In genomic region chr1:162578071-162578705, GRCh38 we compare ENCODE assay signal across 13 cellular contexts. TPM values are rescaled to one million over a fixed set of nuclear protein-coding genes. Genes with fewer than 3 reads are reported as not detected.
DNase-seq lines count a peak whose midpoint lies in the region; FAIRE-seq and TF ChIP-seq lines count a peak whose summit lies in the region.
"Had no signal": no experiment of that assay in that cellular context is flagged by ENCODE, and none has a peak within 500 bp of the region (broad histone marks: within the 10 kb centered on the region; RNA-seq: fewer than 3 reads in every experiment).

No MANE protein-coding gene starts in this region.

- H3K4me2 ChIP-seq in GM23248 (ENCODE audit: unreplicated experiment) = no peak overlapping the region

- H3F3A ChIP-seq in GM23248 (ENCODE audit: insufficient read depth) = peaks cover 83% of the 10 kb centered on the region

- DNase-seq in A673 (ENCODE audit: low spot score) (peak; percentile 23), GM23248 (no peak), SK-N-MC (ENCODE audit: low read depth, low spot score) (no peak), RCC 7860 (ENCODE audit: low spot score) (no peak), AG08395 (ENCODE audit: low spot score) (no peak), NCI-H1048 (lab: John Stamatoyannopoulos, UW) (no peak)
- DNase-seq: CD8-positive, alpha-beta memory T cell; DMS 273 treated with DMSO at 0.1 percent for 48 hours; NCI-H1417 treated with DMSO at 0.1 percent for 48 hours; NCI-H524 had no signal

- POLR2A ChIA-PET in A673 (lab: Charles Lee; ENCODE audit: low non-redundant PET) = no interaction called here

- intact Hi-C loops in A673 (cut with micrococcal nuclease; ENCODE audit: unreplicated experiment) = no loop called here

- CTCF ChIA-PET in A673 (lab: Charles Lee) = no interaction called here

- H3K27ac ChIP-seq in A673 (ENCODE audit: low read depth, low read length, poor library complexity, severe bottlenecking) (peak overlapping the region; percentile 54), GM23248 (peak overlapping the region; percentile 16), SK-N-MC (peak overlapping the region; percentile 55), mesodermal cell (ENCODE audit: low read depth, low read length, severe bottlenecking) (peak overlapping the region; percentile 19)
- H3K27ac ChIP-seq: RWPE1 had no signal

- peaks cover 100% of the 10 kb centered on the region for H3K79me2 ChIP-seq in GM23248 (ENCODE audit: insufficient read depth)

- H3K4me1 ChIP-seq in A673 (ENCODE audit: insufficient read depth, low read length, poor library complexity, severe bottlenecking) = peaks cover 9% of the 10 kb centered on the region
- peaks cover 11% of the 10 kb centered on the region for H3K4me1 ChIP-seq in GM23248 (ENCODE audit: insufficient read depth)
- no peaks in the 10 kb centered on the region for H3K4me1 ChIP-seq in mesodermal cell (ENCODE audit: control insufficient read depth, insufficient read depth, low read length, poor library complexity, severe bottlenecking)

- H4K20me1 ChIP-seq in GM23248 (ENCODE audit: insufficient read depth) = peaks cover 11% of the 10 kb centered on the region; the same call in 1 of the 2 replicates

- WGBS in GM23248 (ENCODE audit: low coverage in 1 of 2, low lambda C conversion rate in 2 of 2, missing lambda C conversion rate in 2 of 2), 2 experiments = 44 to 51% methylated on average over 4 of the region's 4 CpGs
- 80 to 93% methylated on average over 2 of the region's 4 CpGs for WGBS in mesodermal cell (ENCODE audit: insufficient coverage in 2 of 2), 2 experiments

- H3K9ac ChIP-seq in GM23248 = no peak overlapping the region
- no peak overlapping the region for H3K9ac ChIP-seq in SK-N-MC (ENCODE audit: insufficient read length)

- no TSS peak for BruUV-seq in A673 (replicated peaks; lab: Mats Ljungman, UMichigan)

- H3K9me3 ChIP-seq in A673 (ENCODE audit: low read depth, low read length, poor library complexity, severe bottlenecking) (no peaks in the 10 kb centered on the region), GM23248 (ENCODE audit: low read depth) (no peaks in the 10 kb centered on the region), SK-N-MC (ENCODE audit: low read depth, low read length) (no peaks in the 10 kb centered on the region), mesodermal cell (ENCODE audit: control insufficient read depth, low read length) (no peaks in the 10 kb centered on the region)

- H3K4me3 ChIP-seq in A673 (ENCODE audit: low read depth, low read length, poor library complexity, severe bottlenecking) (no peak overlapping the region), GM23248 (no peak overlapping the region), SK-N-MC (peak overlapping the region; percentile 0; the same call in 1 of the 2 replicates), mesodermal cell (ENCODE audit: extremely low read depth, insufficient read depth, low read length, poor library complexity, severe bottlenecking) (no peak overlapping the region)

- TF ChIP-seq CTCF in A673 (conservative IDR thresholded peaks at IDR 0.05; ENCODE audit: low read depth, low read length) = no peak

- no peak overlapping the region for H2AFZ ChIP-seq in GM23248

- no peak for FAIRE-seq in RCC 7860 (lab: Jason Lieb, UNC)
- FAIRE-seq: H1 had no signal

- H3K36me3 ChIP-seq in A673 (ENCODE audit: insufficient read depth, low read length, poor library complexity, severe bottlenecking) (peaks cover 55% of the 10 kb centered on the region), GM23248 (ENCODE audit: low read depth) (peaks cover 79% of the 10 kb centered on the region), SK-N-MC (ENCODE audit: insufficient read depth, low read length) (peaks cover 82% of the 10 kb centered on the region), mesodermal cell (ENCODE audit: control insufficient read depth, insufficient read depth, low read length) (peaks cover 37% of the 10 kb centered on the region)

- in situ Hi-C loops in GM23248 (cut with MboI) = no loop called here

- H3K9me2 ChIP-seq in GM23248 (ENCODE audit: insufficient read depth) = no peaks in the 10 kb centered on the region

- no peaks in the 10 kb centered on the region for H3K27me3 ChIP-seq in A673 (replicated peaks; ENCODE audit: insufficient read depth, low read depth, low read length, poor library complexity)
- H3K27me3 ChIP-seq in GM23248 (replicated peaks; ENCODE audit: insufficient read depth) = no peaks in the 10 kb centered on the region

RNA-seq across cellular contexts. Expression of gene UAP1, which starts 16.7 kb away (rescaled TPM):
- total RNA-seq in A673 (2021) = 122 and 152 TPM in 2 replicates
- 406 and 457 TPM in 2 replicates for total RNA-seq in GM23248 (2014; rRNA removed; shearing (Covaris generic))
- 524 and 534 TPM in 2 replicates for polyA plus RNA-seq in GM23248 (2016; fragmentation: Nextera tagmentation; extraction: Ambion mirVana)
- polyA plus RNA-seq in mesodermal cell (2013, experiment 1 of 2) = 42.5 TPM
- polyA plus RNA-seq in mesodermal cell (2013, experiment 2 of 2) = 44.0 TPM

RNA-seq across cellular contexts. Expression of gene DDR2, which starts 54.1 kb away (rescaled TPM):
- total RNA-seq in A673 (2021) = 121 and 145 TPM in 2 replicates
- total RNA-seq in GM23248 (2014; rRNA removed; shearing (Covaris generic)) = 194 and 196 TPM in 2 replicates
- 94.7 and 96.1 TPM in 2 replicates for polyA plus RNA-seq in GM23248 (2016; fragmentation: Nextera tagmentation; extraction: Ambion mirVana)
- 15.9 TPM for polyA plus RNA-seq in mesodermal cell (2013, experiment 1 of 2)
- polyA plus RNA-seq in mesodermal cell (2013, experiment 2 of 2) = 20.7 TPM
